Comparison of ENCODE assay signal across 17 cellular contexts in genomic region chr6:14464049-14464448, GRCh38.
DNase-seq lines count a peak whose midpoint lies in the region; ATAC-seq and TF ChIP-seq lines count a peak whose summit lies in the region.
"Had no signal": no experiment of that assay in that cellular context is flagged by ENCODE, and none has a peak within 500 bp of the region (broad histone marks: within the 10 kb centered on the region; RNA-seq: fewer than 3 reads in every experiment).

No MANE protein-coding gene starts in this region.

- DNase-seq in DMS 273 treated with DMSO at 0.1 percent for 48 hours (lab: John Stamatoyannopoulos, UW) (peak; percentile 64), cardiac fibroblast (ENCODE audit: low read depth in 2 of 2) (peak; percentile 30 to 67), GM13977 (ENCODE audit: low spot score) (no peak)
- DNase-seq: activated CD4-positive, alpha-beta T cell treated with anti-CD3 and anti-CD28 coated beads, Interleukin-2, amount 10 ng/mL, durations not matched to agents 24 days and 14 days; activated T-cell treated with anti-CD3 and anti-CD28 coated beads, Interleukin-2, amount 50 U/mL, for 48 hours; anterior cingulate cortex; CD4-positive, alpha-beta memory T cell; Karpas-422; left colon; naive thymus-derived CD8-positive, alpha-beta T cell; NCI-H2081 treated with DMSO at 0.1 percent for 48 hours; stimulated activated naive CD8-positive, alpha-beta T cell treated with anti-CD3 and anti-CD28 coated beads, Interleukin-15, Interleukin-2, amounts not matched to agents 100 U/mL and 50 U/mL, for 24 hours had no signal

- H3K27me3 ChIP-seq in liver (ENCODE audit: control insufficient read depth in 4 of 4, insufficient read depth in 4 of 4, low read length in 3 of 4) = no peaks in the 10 kb centered on the region

- peaks cover 73% of the 10 kb centered on the region for H3K9me3 ChIP-seq in KOPT-K1 (ENCODE audit: insufficient read depth, low read length, poor library complexity, severe bottlenecking)
- no peaks in the 10 kb centered on the region for H3K9me3 ChIP-seq in liver (ENCODE audit: control insufficient read depth in 4 of 4, low read length in 3 of 4)

- H3K36me3 ChIP-seq in KOPT-K1 (ENCODE audit: insufficient read depth, low read length) = 0 out of 2 replicates have a peak, but pooled peaks cover 4% of the 10 kb centered on the region
- H3K36me3 ChIP-seq in liver (ENCODE audit: control insufficient read depth in 4 of 4, insufficient read depth in 3 of 4, low read depth in 1 of 4, low read length in 3 of 4) = no peaks in the 10 kb centered on the region

- H3K4me3 ChIP-seq in cardiac fibroblast (replicated peaks in 1 of 2; ENCODE audit: low read depth in 2 of 2, low read length in 2 of 2) (no peak overlapping the region), liver (ENCODE audit: low read depth in 1 of 3, low read length in 3 of 3) (no peak overlapping the region)

- H3K9ac ChIP-seq in liver (ENCODE audit: low read depth in 1 of 2, low read length in 2 of 2) = no peak overlapping the region

- H3K4me1 ChIP-seq in liver (ENCODE audit: control insufficient read depth in 4 of 4, insufficient read depth in 4 of 4, low read length in 3 of 4) = no peaks in the 10 kb centered on the region

- H3K27ac ChIP-seq in KOPT-K1 (ENCODE audit: low read depth, low read length, poor library complexity, severe bottlenecking) = peak overlapping the region; percentile 10
- H3K27ac ChIP-seq in liver (ENCODE audit: low read depth in 1 of 2, low read length in 2 of 2) = no peak overlapping the region

- WGBS in liver = 71% methylated on average over 5 of the region's 5 CpGs

- in situ Hi-C loops in GM13977 (cut with MboI; ENCODE audit: low pct_unique_long_range_greater_than_20kb, low sequenced_read_pairs, unreplicated experiment) = no loop called here

- peak; percentile 40 to 67 for TF ChIP-seq RAD21 in liver (IDR thresholded peaks at IDR 0.05)

- peak; percentile 19 for TF ChIP-seq CTCF in cardiac fibroblast (IDR thresholded peaks at IDR 0.05; ENCODE audit: low read depth, low read length)
- peak; percentile 18 for TF ChIP-seq CTCF in liver (IDR thresholded peaks at IDR 0.05; ENCODE audit: low read depth, low read length, missing input control)
- no peak for TF ChIP-seq CTCF in GM13977 (IDR thresholded peaks at IDR 0.05; ENCODE audit: extremely low read depth, insufficient read depth, missing control alignments)

- no peak for ATAC-seq in SK-N-SH treated with all-trans-retinoic acid at 6 μM for 48 hours
- no peak for ATAC-seq in GM21381 (IDR thresholded peaks at IDR 0.05; ENCODE audit: unreplicated experiment)
- no peak for ATAC-seq in HG02870 (IDR thresholded peaks at IDR 0.05; ENCODE audit: unreplicated experiment)
- ATAC-seq: left colon; naive thymus-derived CD8-positive, alpha-beta T cell; stimulated activated naive CD8-positive, alpha-beta T cell treated with anti-CD3 and anti-CD28 coated beads, Interleukin-15, Interleukin-2, amounts not matched to agents 100 U/mL and 50 U/mL, for 24 hours had no signal

TF ChIP-seq in liver, 16 proteins besides CTCF, POLR2A, EP300 and RAD21:
- no peak for TF ChIP-seq HNF4G (IDR thresholded peaks at IDR 0.05)
- TF ChIP-seq REST (IDR thresholded peaks at IDR 0.05) = no peak
- TF ChIP-seq GABPA (IDR thresholded peaks at IDR 0.05 in 1 of 2, conservative IDR thresholded peaks at IDR 0.05 in 1 of 2) = no peak
- no peak for TF ChIP-seq JUND (IDR thresholded peaks at IDR 0.05)
- no peak for TF ChIP-seq FOXA1 (IDR thresholded peaks at IDR 0.05)
- no peak for TF ChIP-seq TAF1 (conservative IDR thresholded peaks at IDR 0.05)
- TF ChIP-seq HNF4A (conservative IDR thresholded peaks at IDR 0.05) = no peak
- no peak for TF ChIP-seq NR2F2 (IDR thresholded peaks at IDR 0.05)
- no peak for TF ChIP-seq YY1 (IDR thresholded peaks at IDR 0.05)
- TF ChIP-seq RXRA (IDR thresholded peaks at IDR 0.05) = no peak
- no peak for TF ChIP-seq FOXA2 (IDR thresholded peaks at IDR 0.05)

TF ChIP-seq in SK-N-SH treated with all-trans-retinoic acid at 6 μM for 48 hours, 23 proteins besides CTCF, POLR2A, EP300 and RAD21:
- TF ChIP-seq PPARA (CRISPR knock-in tag; IDR thresholded peaks at IDR 0.05; ENCODE audit: borderline replicate concordance) = no peak
- TF ChIP-seq PATZ1 (CRISPR knock-in tag; IDR thresholded peaks at IDR 0.05; ENCODE audit: borderline replicate concordance) = no peak
- TF ChIP-seq ISL1 (CRISPR knock-in tag; IDR thresholded peaks at IDR 0.05) = no peak
- TF ChIP-seq POU6F1 (CRISPR knock-in tag; IDR thresholded peaks at IDR 0.05; ENCODE audit: borderline replicate concordance, low read depth) = no peak
- no peak for TF ChIP-seq TOX (CRISPR knock-in tag; IDR thresholded peaks at IDR 0.05; ENCODE audit: borderline replicate concordance)
- no peak for TF ChIP-seq SNAI2 (CRISPR knock-in tag; IDR thresholded peaks at IDR 0.05)
- TF ChIP-seq ZFP30 (CRISPR knock-in tag; IDR thresholded peaks at IDR 0.05) = no peak
- no peak for TF ChIP-seq ZFP3 (CRISPR knock-in tag; IDR thresholded peaks at IDR 0.05)
- TF ChIP-seq GLIS3 (CRISPR knock-in tag; IDR thresholded peaks at IDR 0.05) = no peak
- no peak for TF ChIP-seq RARB (CRISPR knock-in tag; IDR thresholded peaks at IDR 0.05)
- TF ChIP-seq CSRNP3 (CRISPR knock-in tag; IDR thresholded peaks at IDR 0.05) = no peak
